9 cellular contexts compared by ENCODE assay signal in the genomic region with DNA sequence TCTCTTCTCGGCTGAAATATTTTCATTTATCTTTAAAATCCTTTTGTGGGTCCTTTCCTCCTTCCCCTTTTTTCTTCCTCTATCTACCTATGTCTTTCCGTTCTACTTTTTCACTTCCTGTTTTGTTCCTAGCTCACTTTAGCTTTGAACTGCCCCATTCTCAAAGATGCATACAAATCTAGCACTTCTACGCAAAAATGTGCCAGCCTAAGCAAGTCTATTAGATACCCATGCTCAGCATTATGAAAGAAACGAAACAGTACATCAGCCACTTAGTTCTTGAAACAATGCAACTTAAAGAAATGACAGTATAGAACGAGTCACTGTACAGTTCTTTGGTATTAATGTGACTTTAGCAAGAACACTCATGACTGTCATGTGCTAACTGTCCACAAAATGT. TPM values are rescaled to one million over a fixed set of nuclear protein-coding genes. Genes with fewer than 3 reads are reported as not detected.
DNase-seq lines count a peak whose midpoint lies in the region; ATAC-seq and TF ChIP-seq lines count a peak whose summit lies in the region.
"Had no signal": no experiment of that assay in that cellular context is flagged by ENCODE, and none has a peak within 500 bp of the region (broad histone marks: within the 10 kb centered on the region; RNA-seq: fewer than 3 reads in every experiment).

No MANE protein-coding gene starts in this region.

- H3K27me3 ChIP-seq in Peyer's patch, result no peaks in the 10 kb centered on the region

- peaks cover 38 to 53% (median 44%) of the 10 kb centered on the region in 3 donors for H3K4me1 Mint-ChIP-seq in IgD-negative memory B cell

- no peak overlapping the region for H3K4me3 ChIP-seq in Peyer's patch

- H3K27ac Mint-ChIP-seq in IgD-negative memory B cell, result peak overlapping the region; percentile 33 to 90 (median 73)

- no peak for TF ChIP-seq POLR2A in Peyer's patch (IDR thresholded peaks at IDR 0.05)

- no peaks in the 10 kb centered on the region for H3K27me3 Mint-ChIP-seq in IgD-negative memory B cell

- TF ChIP-seq CTCF in Peyer's patch (IDR thresholded peaks at IDR 0.05), result no peak

- no peaks in the 10 kb centered on the region for H3K9me3 ChIP-seq in Peyer's patch

- peak; percentile 86 for DNase-seq in medulla oblongata (ENCODE audit: extremely low spot score)
- no peak for DNase-seq in NCI-H510A treated with DMSO at 0.1 percent for 48 hours (lab: John Stamatoyannopoulos, UW)
- no peak for DNase-seq in NCI-H345 (lab: John Stamatoyannopoulos, UW)
- no peak for DNase-seq in NCI-H510A (lab: John Stamatoyannopoulos, UW)
- no peak for DNase-seq in Peyer's patch
- DNase-seq: NCI-H446 treated with DMSO at 0.1 percent for 48 hours had no signal

- no peaks in the 10 kb centered on the region for H3K4me1 ChIP-seq in Peyer's patch

- H3K36me3 ChIP-seq in Peyer's patch, result no peaks in the 10 kb centered on the region

- H3K36me3 Mint-ChIP-seq in IgD-negative memory B cell, result peaks cover 4% of the 10 kb centered on the region

- peaks cover 0 to 5% (median 0%) of the 10 kb centered on the region in 3 donors for H3K9me3 Mint-ChIP-seq in IgD-negative memory B cell

- H3K4me3 Mint-ChIP-seq in IgD-negative memory B cell, result peak overlapping the region; percentile 0 to 66 (median 4)

- H3K27ac ChIP-seq in Peyer's patch, result peak overlapping the region in 1 of 4 donors; percentile 59

- peak; percentile 56 for ATAC-seq in GM18858 (IDR thresholded peaks at IDR 0.05; ENCODE audit: unreplicated experiment)
- ATAC-seq in HG02588 (IDR thresholded peaks at IDR 0.05; ENCODE audit: unreplicated experiment), result peak; percentile 58

RNA-seq across cellular contexts. Expression of a gene that starts 47.3 kb away (rescaled TPM):
- 17.7 TPM for polyA plus RNA-seq in IgD-negative memory B cell
- 10 to 100 TPM; 33.7 to 42.9 (median 36.7) TPM for total RNA-seq in Peyer's patch
